ENCODE assay signal across 6 cellular contexts in genomic region chr19:16418984-16419383, GRCh38. TPM values are rescaled to one million over a fixed set of nuclear protein-coding genes. Genes with fewer than 3 reads are reported as not detected.
DNase-seq lines count a peak whose midpoint lies in the region; ATAC-seq and TF ChIP-seq lines count a peak whose summit lies in the region.
"Not testable (repeated sequence)": the region's sequence is repeated elsewhere in the genome, so short reads cannot be mapped to it uniquely, and the experiment has no call there.

No MANE protein-coding gene starts in this region.

- WGBS in neuronal stem cell (ENCODE audit: extremely low coverage in 2 of 2, insufficient read length in 2 of 2, insufficient replicate concordance in 1 of 2), 2 donors, result no CpG with 5 or more reads among the region's 12 CpGs
- WGBS in psoas muscle, 3 donors, result 94% methylated on average over 12 of the region's 12 CpGs

- H3K23ac ChIP-seq in neuronal stem cell (ENCODE audit: low read depth, low read length, poor library complexity), result not testable (repeated sequence)

- peaks cover 77% of the 10 kb centered on the region for H3K36me3 ChIP-seq in WERI-Rb-1
- H3K36me3 ChIP-seq in cardiac muscle cell, result peaks cover 25% of the 10 kb centered on the region
- H3K36me3 ChIP-seq in neuronal stem cell (replicated peaks in 1 of 2; ENCODE audit: control insufficient read depth in 2 of 2, insufficient read depth in 2 of 2, low read length in 2 of 2), result peaks cover 68 to 96% of the 10 kb centered on the region in 2 donors
- H3K36me3 ChIP-seq in psoas muscle (ENCODE audit: insufficient read depth in 1 of 2, low read depth in 1 of 2), result peaks cover 0 to 88% of the 10 kb centered on the region in 2 donors

- H3K79me1 ChIP-seq in neuronal stem cell (ENCODE audit: low read depth, low read length), result not testable (repeated sequence)

- H3K4me1 ChIP-seq in cardiac muscle cell (ENCODE audit: low read depth), result peaks cover 31% of the 10 kb centered on the region
- H3K4me1 ChIP-seq in neuronal stem cell (ENCODE audit: control insufficient read depth in 2 of 2, insufficient read depth in 1 of 2, low read depth in 1 of 2, low read length in 2 of 2); psoas muscle: not testable (repeated sequence)

- not testable (repeated sequence) for H4K91ac ChIP-seq in neuronal stem cell (ENCODE audit: low read depth, low read length, poor library complexity)

- H2AK5ac ChIP-seq in neuronal stem cell (ENCODE audit: low read depth, low read length), result not testable (repeated sequence)

- H3K9ac ChIP-seq in neuronal stem cell (ENCODE audit: low read depth, low read length, poor library complexity), result peak overlapping the region; percentile 12

- not testable (repeated sequence) for H3K4me3 Mint-ChIP-seq in IgD-negative memory B cell; activated T-helper 17 cell treated with anti-CD3 and anti-CD28 coated beads, Interleukin-2, amount 50 U/mL, for 72 hours

- H2BK120ac ChIP-seq in neuronal stem cell (ENCODE audit: low read depth, low read length), result not testable (repeated sequence)

- not testable (repeated sequence) for H3K4me2 ChIP-seq in neuronal stem cell (ENCODE audit: insufficient read depth, low read length, poor library complexity, severe bottlenecking)

- not testable (repeated sequence) for H2BK12ac ChIP-seq in neuronal stem cell (ENCODE audit: low read length)

- not testable (repeated sequence) for H3K27me3 ChIP-seq in WERI-Rb-1 (ENCODE audit: insufficient read depth, low read depth, severe bottlenecking); cardiac muscle cell; neuronal stem cell (ENCODE audit: control insufficient read depth in 3 of 3, insufficient read depth in 3 of 3, low read depth in 1 of 3, low read length in 3 of 3); psoas muscle (ENCODE audit: insufficient read depth in 3 of 3, low read length in 2 of 3)

- H3K14ac ChIP-seq in neuronal stem cell (ENCODE audit: low read length), result not testable (repeated sequence)

- H3K27ac ChIP-seq in WERI-Rb-1, result peak overlapping the region; percentile 57
- peak overlapping the region; percentile 95 for H3K27ac ChIP-seq in cardiac muscle cell
- not testable (repeated sequence) for H3K27ac ChIP-seq in neuronal stem cell (replicated peaks; ENCODE audit: low read length)
- H3K27ac ChIP-seq in psoas muscle, result peak overlapping the region; percentile 42

- not testable (repeated sequence) for H3K36me3 Mint-ChIP-seq in IgD-negative memory B cell
- H3K36me3 Mint-ChIP-seq in activated T-helper 17 cell treated with anti-CD3 and anti-CD28 coated beads, Interleukin-2, amount 50 U/mL, for 72 hours (ENCODE audit: low read depth), result peaks cover 85% of the 10 kb centered on the region

- TF ChIP-seq CTCF in WERI-Rb-1 (IDR thresholded peaks at IDR 0.05; ENCODE audit: low read depth, low read length); cardiac muscle cell (IDR thresholded peaks at IDR 0.05; ENCODE audit: low read depth, low read length); psoas muscle (IDR thresholded peaks at IDR 0.05): not testable (repeated sequence)

- H3K27me3 Mint-ChIP-seq in IgD-negative memory B cell; activated T-helper 17 cell treated with anti-CD3 and anti-CD28 coated beads, Interleukin-2, amount 50 U/mL, for 72 hours: not testable (repeated sequence)

- peaks cover 19 to 23% (median 21%) of the 10 kb centered on the region in 3 donors for H3K4me1 Mint-ChIP-seq in IgD-negative memory B cell
- not testable (repeated sequence) for H3K4me1 Mint-ChIP-seq in activated T-helper 17 cell treated with anti-CD3 and anti-CD28 coated beads, Interleukin-2, amount 50 U/mL, for 72 hours

- not testable (repeated sequence) for ATAC-seq in activated T-helper 17 cell treated with anti-CD3 and anti-CD28 coated beads, Interleukin-2, amount 50 U/mL, for 72 hours (replicated peaks)
- peak in 1 of 4 donors; percentile 2 for ATAC-seq in psoas muscle

- H2BK15ac ChIP-seq in neuronal stem cell (ENCODE audit: low read length), result not testable (repeated sequence)

- not testable (repeated sequence) for H4K8ac ChIP-seq in neuronal stem cell (ENCODE audit: low read depth, low read length)

- H2AFZ ChIP-seq in neuronal stem cell (ENCODE audit: low read length), result not testable (repeated sequence)

- H3K9me3 ChIP-seq in WERI-Rb-1 (ENCODE audit: severe bottlenecking); cardiac muscle cell (ENCODE audit: low read depth); neuronal stem cell (replicated peaks in 1 of 2; ENCODE audit: control insufficient read depth in 2 of 2, insufficient read depth in 1 of 2, low read depth in 1 of 2, low read length in 2 of 2); psoas muscle: not testable (repeated sequence)

- not testable (repeated sequence) for H2BK5ac ChIP-seq in neuronal stem cell (ENCODE audit: low read length)

- H3K4ac ChIP-seq in neuronal stem cell (ENCODE audit: low read length), result not testable (repeated sequence)

- DNase-seq in WERI-Rb-1; cardiac muscle cell (ENCODE audit: low read depth in 1 of 2, low spot score in 1 of 2); neuronal stem cell (ENCODE audit: low spot score); psoas muscle: not testable (repeated sequence)

- peak overlapping the region in 2 of 3 donors; percentile 47 to 80 for H3K27ac Mint-ChIP-seq in IgD-negative memory B cell
- H3K27ac Mint-ChIP-seq in activated T-helper 17 cell treated with anti-CD3 and anti-CD28 coated beads, Interleukin-2, amount 50 U/mL, for 72 hours, result peak overlapping the region; percentile 50

- H3K9me3 Mint-ChIP-seq in IgD-negative memory B cell; activated T-helper 17 cell treated with anti-CD3 and anti-CD28 coated beads, Interleukin-2, amount 50 U/mL, for 72 hours: not testable (repeated sequence)

- H3K4me3 ChIP-seq in WERI-Rb-1 (ENCODE audit: low read depth, low read length); cardiac muscle cell; neuronal stem cell (ENCODE audit: low read length in 2 of 2); psoas muscle: not testable (repeated sequence)

- intact Hi-C loops in psoas muscle (cut with DNase I), result loop anchor here in 1 of 2 donors (10.0 kb wide), 1 partner anchor 174 kb away; no protein-coding TSS in a partner anchor

- not testable (repeated sequence) for H3K18ac ChIP-seq in neuronal stem cell (ENCODE audit: low read length)

RNA-seq across cellular contexts. Expression of gene EPS15L1, which starts 52.8 kb away (rescaled TPM):
- polyA plus RNA-seq in IgD-negative memory B cell, result 28.5 TPM
- total RNA-seq in activated T-helper 17 cell treated with anti-CD3 and anti-CD28 coated beads, Interleukin-2, amount 50 U/mL, for 72 hours, result 10 to 100 TPM; 35.6 to 45.0 TPM
- 22.4 and 37.8 TPM in 2 replicates for total RNA-seq in cardiac muscle cell
- 38.8 and 42.6 TPM in 2 replicates for polyA plus RNA-seq in cardiac muscle cell
- polyA plus RNA-seq in neuronal stem cell (2013, experiment 1 of 2), result 26.7 TPM
- polyA plus RNA-seq in neuronal stem cell (2013, experiment 2 of 2), result 25.4 TPM
- total RNA-seq in psoas muscle, result 100 to 1,000 TPM in 2 of 4 donors, 10 to 100 TPM in 2; 49.1 to 125 (median 86.1) TPM
- polyA plus RNA-seq in psoas muscle, result 10 to 100 TPM; 60.7 to 80.2 (median 65.4) TPM
